Comparison of ENCODE assay signal across 21 cellular contexts in genomic region chr12:105977256-105978051, GRCh38.
DNase-seq lines count a peak whose midpoint lies in the region; ATAC-seq, FAIRE-seq and TF ChIP-seq lines count a peak whose summit lies in the region.
"Had no signal": no experiment of that assay in that cellular context is flagged by ENCODE, and none has a peak within 500 bp of the region (broad histone marks: within the 10 kb centered on the region; RNA-seq: fewer than 3 reads in every experiment).

No MANE protein-coding gene starts in this region.

- POLR2A ChIA-PET in AG04450 (lab: Yijun Ruan, JAX): interaction anchor here (0.7 to 1.6 kb wide), 7 partner anchors 10 to 107 kb away, joined by 3 to 8 read pairs (median 5); no protein-coding TSS in a partner anchor

- H3K27me3 ChIP-seq in AG04450 (ENCODE audit: control insufficient read depth, insufficient read depth, low read length) (no peaks in the 10 kb centered on the region), bronchial epithelial cell (ENCODE audit: control insufficient read depth, insufficient read depth, low read length) (no peaks in the 10 kb centered on the region), keratinocyte (ENCODE audit: control insufficient read depth, extremely low read depth, insufficient read depth, low read length) (no peaks in the 10 kb centered on the region), endodermal cell (ENCODE audit: control insufficient read depth, insufficient read depth, low read length, poor library complexity, severe bottlenecking) (peaks cover 6% of the 10 kb centered on the region)
- H3K27me3 ChIP-seq: foreskin keratinocyte, stomach, uterus had no signal

- ATAC-seq in GM21529 (IDR thresholded peaks at IDR 0.05; ENCODE audit: unreplicated experiment): no peak
- ATAC-seq: foreskin keratinocyte, GM12878, lower lobe of right lung, natural killer cell had no signal

- 100% methylated on average over 4 of the region's 4 CpGs; no CpG with 5 or more reads in 1 of the 2 experiments for WGBS in endodermal cell (ENCODE audit: insufficient coverage in 1 of 2, insufficient read length in 1 of 2), 2 experiments

- H3K4me3 ChIP-seq in AG04450 (ENCODE audit: low read depth, low read length): no peak overlapping the region
- H3K4me3 ChIP-seq in bronchial epithelial cell (ENCODE audit: low read depth, low read length): no peak overlapping the region
- H3K4me3 ChIP-seq in keratinocyte (ENCODE audit: control insufficient read depth in 2 of 3, extremely low read depth in 1 of 3, insufficient read depth in 2 of 3, low read depth in 1 of 3, low read length in 3 of 3): no peak overlapping the region
- no peak overlapping the region for H3K4me3 ChIP-seq in endodermal cell (ENCODE audit: low read length)
- H3K4me3 ChIP-seq: GM12878, lower lobe of right lung, prostate gland, stomach, uterus had no signal

- CTCF ChIA-PET in AG04450 (lab: Charles Lee): interaction anchor here (0.9 to 1.4 kb wide), 3 partner anchors 159 to 272 kb away, joined by 3 to 6 read pairs (median 4); no protein-coding TSS in a partner anchor

- H3K9ac ChIP-seq in keratinocyte (ENCODE audit: control insufficient read depth, extremely low read depth, insufficient read depth, low read length) (no peak overlapping the region), endodermal cell (ENCODE audit: extremely low read depth, low read length, poor library complexity, severe bottlenecking) (no peak overlapping the region)

- H4K20me1 ChIP-seq in keratinocyte (ENCODE audit: control insufficient read depth, extremely low read depth, insufficient read depth, low read length): no peaks in the 10 kb centered on the region

- H2AFZ ChIP-seq in keratinocyte (ENCODE audit: control insufficient read depth, low read length): no peak overlapping the region

- no peaks in the 10 kb centered on the region for H3K79me2 ChIP-seq in keratinocyte (ENCODE audit: control insufficient read depth, insufficient read depth, low read length)

- FAIRE-seq in bronchial epithelial cell (lab: Jason Lieb, UNC): peak; percentile 68
- FAIRE-seq in keratinocyte (lab: Jason Lieb, UNC): peak; percentile 36
- FAIRE-seq: A204.1, GM12878 had no signal

- no peaks in the 10 kb centered on the region for H3K9me1 ChIP-seq in keratinocyte (ENCODE audit: control insufficient read depth, extremely low read depth, insufficient read depth, low read length)

- dilution Hi-C loops in keratinocyte (cut with MboI; ENCODE audit: extremely low pct_ligation_motif_present, low sequenced_read_pairs): no loop called here

- H3K27me3 Mint-ChIP-seq in endodermal cell (ENCODE audit: insufficient read depth): peaks cover 25% of the 10 kb centered on the region

- H3K4me1 Mint-ChIP-seq in endodermal cell: no peaks in the 10 kb centered on the region
- H3K4me1 Mint-ChIP-seq: CD8-positive, alpha-beta memory T cell; natural killer cell had no signal

- H3K36me3 ChIP-seq in bronchial epithelial cell (ENCODE audit: control insufficient read depth, insufficient read depth, low read length): no peaks in the 10 kb centered on the region
- no peaks in the 10 kb centered on the region for H3K36me3 ChIP-seq in keratinocyte (ENCODE audit: control insufficient read depth in 2 of 2, extremely low read depth in 1 of 2, insufficient read depth in 2 of 2, low read length in 2 of 2)
- H3K36me3 ChIP-seq in endodermal cell (ENCODE audit: control insufficient read depth, insufficient read depth, low read length): no peaks in the 10 kb centered on the region
- H3K36me3 ChIP-seq: lower lobe of right lung, prostate gland, stomach, uterus had no signal

- no peak overlapping the region for H3K27ac Mint-ChIP-seq in endodermal cell
- H3K27ac Mint-ChIP-seq: CD8-positive, alpha-beta memory T cell; natural killer cell had no signal

- peak overlapping the region; percentile 60 for H3K27ac ChIP-seq in AG04450 (ENCODE audit: low read depth, low read length)
- no peak overlapping the region for H3K27ac ChIP-seq in keratinocyte (ENCODE audit: control insufficient read depth, insufficient read depth, low read length)
- no peak overlapping the region for H3K27ac ChIP-seq in endodermal cell (ENCODE audit: low read depth, low read length)
- H3K27ac ChIP-seq: foreskin keratinocyte, lower lobe of right lung, prostate gland, stomach, uterus had no signal

- TF ChIP-seq CTCF in AG04450 (IDR thresholded peaks at IDR 0.05; ENCODE audit: low read depth, low read length) (no peak), bronchial epithelial cell (IDR thresholded peaks at IDR 0.05; ENCODE audit: insufficient read depth, low read length, severe bottlenecking) (no peak), keratinocyte (optimal IDR thresholded peaks at IDR 0.05 in 1 of 3, IDR thresholded peaks at IDR 0.05 in 1 of 3, conservative IDR thresholded peaks at IDR 0.05 in 1 of 3; ENCODE audit: extremely low read depth in 1 of 3, insufficient read depth in 2 of 3, low read length in 3 of 3) (no peak), endodermal cell (conservative IDR thresholded peaks at IDR 0.05) (no peak)

- no peaks in the 10 kb centered on the region; the same call in 1 of the 2 replicates for H3K9me3 ChIP-seq in AG04450 (ENCODE audit: control insufficient read depth, insufficient read depth, low read length)
- H3K9me3 ChIP-seq in keratinocyte (ENCODE audit: control insufficient read depth, low read depth, low read length): no peaks in the 10 kb centered on the region
- no peaks in the 10 kb centered on the region for H3K9me3 ChIP-seq in endodermal cell (ENCODE audit: control insufficient read depth, low read length)
- H3K9me3 ChIP-seq: lower lobe of right lung, prostate gland, stomach, uterus had no signal

- H3K4me3 Mint-ChIP-seq in endodermal cell: no peak overlapping the region
- H3K4me3 Mint-ChIP-seq: CD8-positive, alpha-beta memory T cell; natural killer cell had no signal

- H3K9me3 Mint-ChIP-seq in endodermal cell: no peaks in the 10 kb centered on the region
- H3K9me3 Mint-ChIP-seq: CD8-positive, alpha-beta memory T cell had no signal

- H3K4me1 ChIP-seq in keratinocyte (ENCODE audit: control insufficient read depth, extremely low read depth, insufficient read depth, low read length) (peaks cover 2% of the 10 kb centered on the region), endodermal cell (ENCODE audit: control insufficient read depth, insufficient read depth, low read length) (no peaks in the 10 kb centered on the region)
- H3K4me1 ChIP-seq: prostate gland, stomach, uterus had no signal

- DNase-seq in AG04450 (ENCODE audit: low read depth, low spot score) (peak; percentile 74), HT1080 (ENCODE audit: low read depth) (peak; percentile 40), bronchial epithelial cell (ENCODE audit: low read depth) (no peak), keratinocyte (ENCODE audit: low read depth, low spot score) (no peak), endodermal cell (no peak), HuH-7 (ENCODE audit: low spot score) (no peak)
- no peak for DNase-seq in activated CD8-positive, alpha-beta memory T cell treated with anti-CD3 and anti-CD28 coated beads for 24 hours
- DNase-seq: CD8-positive, alpha-beta memory T cell; dermis blood vessel endothelial cell; Kasumi-1; lower lobe of right lung; natural killer cell; NCI-H226; NK-92 treated with Interleukin-12 subunit alpha and Interleukin-12 subunit beta, amount 100 ng/mL, for 24 hours; stomach; uterus had no signal

- H3K4me2 ChIP-seq in keratinocyte (ENCODE audit: control insufficient read depth, extremely low read depth, insufficient read depth, low read depth, low read length): no peak overlapping the region

- no peaks in the 10 kb centered on the region for H3K36me3 Mint-ChIP-seq in endodermal cell (ENCODE audit: low read depth)
- H3K36me3 Mint-ChIP-seq: CD8-positive, alpha-beta memory T cell; natural killer cell had no signal

Comparison
In these comparisons a context has a peak if more than half of its experiments do, and no peak if none do; other contexts are left out.
1. DNase-seq: peak in AG04450 (single experiment) and HT1080 (single experiment); none in bronchial epithelial cell (single experiment), keratinocyte (single experiment), endodermal cell (single experiment), activated CD8-positive, alpha-beta memory T cell treated with anti-CD3 and anti-CD28 coated beads for 24 hours (single experiment) and HuH-7 (single experiment).